20 cellular contexts compared by ENCODE assay signal in genomic region chr2:10495311-10495987, GRCh38. TPM values are rescaled to one million over a fixed set of nuclear protein-coding genes. Genes with fewer than 3 reads are reported as not detected.
DNase-seq lines count a peak whose midpoint lies in the region; ATAC-seq, FAIRE-seq and TF ChIP-seq lines count a peak whose summit lies in the region.
"Had no signal": no experiment of that assay in that cellular context is flagged by ENCODE, and none has a peak within 500 bp of the region (broad histone marks: within the 10 kb centered on the region; RNA-seq: fewer than 3 reads in every experiment).

No MANE protein-coding gene starts in this region.

- H3K27ac Mint-ChIP-seq in MCF 10A (ENCODE audit: low read depth, unreplicated experiment): no peak overlapping the region
- no peak overlapping the region for H3K27ac Mint-ChIP-seq in naive thymus-derived CD4-positive, alpha-beta T cell

- no peak for TF ChIP-seq POLR2A in breast epithelium (IDR thresholded peaks at IDR 0.05)

- H3K27ac ChIP-seq in breast epithelium (no peak overlapping the region), KOPT-K1 (ENCODE audit: low read depth, low read length, poor library complexity, severe bottlenecking) (peak overlapping the region; percentile 10), kidney (ENCODE audit: low read depth in 2 of 2, low read length in 2 of 2) (no peak overlapping the region)
- no peak overlapping the region for H3K27ac ChIP-seq in naive thymus-derived CD4-positive, alpha-beta T cell (ENCODE audit: low read depth, low read length)
- H3K27ac ChIP-seq: epithelial cell of prostate, gastrocnemius medialis, pancreas, suprapubic skin had no signal

- no peaks in the 10 kb centered on the region for H3K9me3 Mint-ChIP-seq in MCF 10A (ENCODE audit: unreplicated experiment)
- H3K9me3 Mint-ChIP-seq in naive thymus-derived CD4-positive, alpha-beta T cell: peaks cover 0 to 12% (median 4%) of the 10 kb centered on the region in 11 donors

- intact Hi-C loops in MCF 10A (cut with micrococcal nuclease): loop anchor here (10.0 kb wide), 1 partner anchor 79 kb away; no protein-coding TSS in a partner anchor
- intact Hi-C loops in breast epithelium (cut with DNase I; ENCODE audit: low total_unique reads): no loop called here
- intact Hi-C loops in kidney (cut with DNase I): no loop called here
- intact Hi-C loops in naive thymus-derived CD4-positive, alpha-beta T cell (cut with micrococcal nuclease): no loop called here

- H3K36me3 ChIP-seq in breast epithelium: no peaks in the 10 kb centered on the region
- no peaks in the 10 kb centered on the region for H3K36me3 ChIP-seq in KOPT-K1 (ENCODE audit: insufficient read depth, low read length)
- no peaks in the 10 kb centered on the region for H3K36me3 ChIP-seq in kidney (ENCODE audit: control insufficient read depth in 1 of 2, insufficient read depth in 2 of 2, low read length in 2 of 2)
- no peaks in the 10 kb centered on the region for H3K36me3 ChIP-seq in naive thymus-derived CD4-positive, alpha-beta T cell (ENCODE audit: control insufficient read depth in 2 of 3, insufficient read depth in 3 of 3, low read length in 3 of 3)
- H3K36me3 ChIP-seq: gastrocnemius medialis, pancreas, suprapubic skin had no signal

- ATAC-seq in HG02852 (IDR thresholded peaks at IDR 0.05; ENCODE audit: unreplicated experiment) (no peak), HG02973 (IDR thresholded peaks at IDR 0.05; ENCODE audit: unreplicated experiment) (no peak)
- ATAC-seq in naive thymus-derived CD4-positive, alpha-beta T cell: no peak
- ATAC-seq: gastrocnemius medialis, left lobe of liver, pancreas had no signal

- POLR2A ChIA-PET in MCF 10A (lab: Yijun Ruan, JAX): no interaction called here
- POLR2A ChIA-PET in naive thymus-derived CD4-positive, alpha-beta T cell (lab: Charles Lee): no interaction called here

- H3K27me3 Mint-ChIP-seq in MCF 10A (ENCODE audit: insufficient read depth, unreplicated experiment): peaks cover 10% of the 10 kb centered on the region
- peaks cover 5 to 29% (median 15%) of the 10 kb centered on the region in 5 donors for H3K27me3 Mint-ChIP-seq in naive thymus-derived CD4-positive, alpha-beta T cell

- H3K27me3 ChIP-seq in breast epithelium: peaks cover 0 to 10% of the 10 kb centered on the region in 2 donors
- H3K27me3 ChIP-seq in naive thymus-derived CD4-positive, alpha-beta T cell (ENCODE audit: control insufficient read depth in 2 of 2, insufficient read depth in 2 of 2, low read length in 2 of 2): no peaks in the 10 kb centered on the region
- H3K27me3 ChIP-seq: gastrocnemius medialis, pancreas had no signal

- no peak overlapping the region for H3K9ac ChIP-seq in kidney (ENCODE audit: low read length in 2 of 2)

- TF ChIP-seq CTCF in MCF 10A (IDR thresholded peaks at IDR 0.05; ENCODE audit: unreplicated experiment) (no peak), breast epithelium (IDR thresholded peaks at IDR 0.05) (no peak), kidney (IDR thresholded peaks at IDR 0.05; ENCODE audit: borderline replicate concordance, extremely low read depth, insufficient read depth) (no peak)

- no peak for DNase-seq in MCF 10A (ENCODE audit: unreplicated experiment)
- DNase-seq in breast epithelium (ENCODE audit: low spot score in 2 of 2): no peak
- peak; percentile 66 for DNase-seq in kidney
- DNase-seq in naive thymus-derived CD4-positive, alpha-beta T cell: no peak
- DNase-seq: activated naive CD4-positive, alpha-beta T cell treated with Interleukin-2 at 50 U/mL for 16 hours; gastrocnemius medialis; GF-D8; MV-4-11; NCI-H2171; stimulated activated CD4-positive, alpha-beta T cell treated with anti-CD3 and anti-CD28 coated beads, Interleukin-4, amount 100 ng/mL, for 1 hour; SW 1271 had no signal

- H3K36me3 Mint-ChIP-seq in MCF 10A (ENCODE audit: insufficient read depth, unreplicated experiment): peaks cover 7% of the 10 kb centered on the region
- H3K36me3 Mint-ChIP-seq in naive thymus-derived CD4-positive, alpha-beta T cell: peaks cover 0 to 7% (median 3%) of the 10 kb centered on the region in 5 donors

- H3K9me3 ChIP-seq in breast epithelium (no peaks in the 10 kb centered on the region), KOPT-K1 (ENCODE audit: insufficient read depth, low read length, poor library complexity, severe bottlenecking) (peaks cover 7% of the 10 kb centered on the region), kidney (ENCODE audit: control insufficient read depth in 1 of 2, low read length in 2 of 2) (no peaks in the 10 kb centered on the region)
- no peaks in the 10 kb centered on the region for H3K9me3 ChIP-seq in naive thymus-derived CD4-positive, alpha-beta T cell (ENCODE audit: control insufficient read depth in 2 of 3, low read length in 3 of 3)
- H3K9me3 ChIP-seq: gastrocnemius medialis, pancreas, suprapubic skin had no signal

- no peak overlapping the region for H3K4me3 ChIP-seq in breast epithelium
- H3K4me3 ChIP-seq in kidney (ENCODE audit: low read length in 2 of 2): no peak overlapping the region
- no peak overlapping the region for H3K4me3 ChIP-seq in naive thymus-derived CD4-positive, alpha-beta T cell (ENCODE audit: low read length)
- H3K4me3 ChIP-seq: gastrocnemius medialis, pancreas, suprapubic skin had no signal

- peaks cover 21% of the 10 kb centered on the region for H3K4me1 Mint-ChIP-seq in MCF 10A (ENCODE audit: insufficient read depth, unreplicated experiment)
- H3K4me1 Mint-ChIP-seq in naive thymus-derived CD4-positive, alpha-beta T cell: peaks cover 0 to 12% (median 0%) of the 10 kb centered on the region in 7 donors

- CTCF ChIA-PET in MCF 10A (lab: Yijun Ruan, JAX): no interaction called here
- CTCF ChIA-PET in naive thymus-derived CD4-positive, alpha-beta T cell (lab: Charles Lee): no interaction called here

- no peaks in the 10 kb centered on the region for H3K4me1 ChIP-seq in breast epithelium
- H3K4me1 ChIP-seq in kidney (ENCODE audit: control insufficient read depth in 1 of 2, insufficient read depth in 1 of 2, low read depth in 1 of 2, low read length in 2 of 2): peaks cover 0 to 8% of the 10 kb centered on the region in 2 donors
- peaks cover 6 to 20% of the 10 kb centered on the region in 2 donors for H3K4me1 ChIP-seq in naive thymus-derived CD4-positive, alpha-beta T cell (ENCODE audit: control insufficient read depth in 2 of 2, insufficient read depth in 2 of 2, low read length in 2 of 2)
- H3K4me1 ChIP-seq: pancreas had no signal

- no peak for FAIRE-seq in kidney (lab: Jason Lieb, UNC)
- FAIRE-seq: D721Med, GM12891, pancreas had no signal

- BruUV-seq in MCF 10A (replicated peaks; lab: Mats Ljungman, UMichigan): no TSS peak

- peak overlapping the region; percentile 45 for H3K4me3 Mint-ChIP-seq in MCF 10A (ENCODE audit: unreplicated experiment)
- peak overlapping the region in 1 of 10 donors; percentile 8 for H3K4me3 Mint-ChIP-seq in naive thymus-derived CD4-positive, alpha-beta T cell

RNA-seq across cellular contexts. Expression of gene ODC1, which starts 47.3 kb away (rescaled TPM):
- total RNA-seq in MCF 10A (2022): 321 and 341 TPM in 2 replicates
- 10 to 100 TPM; 39.8 to 68.8 (median 60.3) TPM for total RNA-seq in breast epithelium
- 97.5 TPM for total RNA-seq in kidney
- polyA plus RNA-seq in kidney (ENCODE audit: insufficient read depth, low read depth, low replicate concordance): 94.4 TPM
- 10 to 100 TPM; 32.7 to 88.2 (median 52.4) TPM for total RNA-seq in naive thymus-derived CD4-positive, alpha-beta T cell
- polyA plus RNA-seq in naive thymus-derived CD4-positive, alpha-beta T cell: 10 to 100 TPM; 48.3 to 66.5 TPM
